ENCODE assay signal across 12 cellular contexts in genomic region chr1:2516124-2516523, GRCh38. TPM values are rescaled to one million over a fixed set of nuclear protein-coding genes. Genes with fewer than 3 reads are reported as not detected.
"Had no signal": no experiment of that assay in that cellular context is flagged by ENCODE, and none has a peak within 500 bp of the region (broad histone marks: within the 10 kb centered on the region; RNA-seq: fewer than 3 reads in every experiment).

No MANE protein-coding gene starts in this region.

- DNase-seq: GM23248, GOT3, H7, HFFc6, KG1 had no signal

- FAIRE-seq: HepG2 had no signal

- H3K4me3 ChIP-seq: GM23248, HAP-1 had no signal

- H3K9me3 ChIP-seq: HAP-1 had no signal

- H3K27ac ChIP-seq: GM23248, HL-60 had no signal

- H3K9ac ChIP-seq: GM23248 had no signal

- H3K4me1 ChIP-seq: HAP-1 had no signal

- H2AFZ ChIP-seq: GM23248 had no signal

- ATAC-seq: HCT116, HepG2 had no signal

RNA-seq across cellular contexts. Expression of gene HES5, which starts 13.9 kb away (rescaled TPM):
- total RNA-seq: GM23248, H4, HepG2, HT1080 had no signal
- polyA plus RNA-seq: GM23248, HepG2, IgD-negative memory B cell had no signal

RNA-seq across cellular contexts. Expression of gene PLCH2, which starts 40.0 kb away (rescaled TPM):
- total RNA-seq: GM23248 had no signal
- polyA plus RNA-seq: GM23248 had no signal
